8 cellular contexts compared by ENCODE assay signal in the genomic region with DNA sequence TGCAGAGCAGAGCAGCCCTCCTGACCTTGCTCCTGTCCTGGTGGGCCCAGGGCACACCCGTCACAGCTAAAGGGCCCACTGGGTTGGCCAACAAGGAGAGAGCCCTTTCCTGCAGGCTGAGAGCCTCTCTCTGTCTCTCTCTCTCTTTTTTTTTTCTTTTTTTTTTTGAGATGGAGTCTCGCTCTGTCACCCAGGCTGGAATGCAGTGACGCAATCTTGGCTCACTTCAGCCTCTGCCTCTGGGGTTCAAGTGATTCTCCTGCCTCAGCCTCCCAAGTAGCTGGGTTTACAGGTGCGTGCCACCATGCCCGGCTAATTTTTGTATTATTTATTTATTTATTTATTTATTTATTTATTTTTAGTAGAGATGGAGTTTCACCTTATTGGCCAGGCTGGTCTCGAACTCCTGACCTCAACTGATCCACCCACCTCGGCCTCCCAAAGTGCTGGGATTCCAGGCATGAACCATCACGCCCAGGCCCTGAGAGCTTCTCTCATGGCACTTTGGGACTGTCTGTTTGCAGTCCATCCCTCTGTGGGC. TPM values are rescaled to one million over a fixed set of nuclear protein-coding genes. Genes with fewer than 3 reads are reported as not detected.
"Had no signal": no experiment of that assay in that cellular context is flagged by ENCODE, and none has a peak within 500 bp of the region (broad histone marks: within the 10 kb centered on the region; RNA-seq: fewer than 3 reads in every experiment).

No MANE protein-coding gene starts in this region.

RNA-seq across cellular contexts. Expression of a gene that starts 23.6 kb away (rescaled TPM):
- total RNA-seq: M059J; PC-3; Right ventricle myocardium inferior; RPMI7951; SJCRH30; SK-MEL-5; T-cell; T-helper 1 cell treated with Interleukin-12 subunit alpha and Interleukin-12 subunit beta and Interleukin-4 antibody, amounts not matched to agents 30 ng/mL and 1 ng/mL, for 36 hours had no signal
